Comparison of ENCODE assay signal across 3 cellular contexts in the genomic region with DNA sequence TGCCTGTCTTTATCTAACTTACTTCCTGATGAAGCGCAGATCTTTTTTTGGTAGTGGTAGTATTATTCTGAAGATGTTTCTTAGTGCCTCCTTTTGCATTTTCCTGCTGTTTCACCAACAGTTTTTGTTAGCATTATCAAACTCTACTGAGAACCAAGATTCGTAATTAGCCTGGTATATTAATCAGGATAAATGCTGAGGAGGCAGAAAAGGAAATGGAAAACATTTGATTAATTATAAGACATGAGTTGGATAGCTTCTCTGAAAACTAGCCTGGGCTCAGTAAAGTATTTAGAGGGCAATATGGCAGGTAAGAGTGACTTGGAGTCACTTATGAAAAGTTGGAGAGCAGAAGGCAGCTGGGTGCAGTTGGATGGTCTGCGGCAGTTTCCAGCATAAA.
A peak's percentile ranks its signal among the peaks of the same experiment; 100 is the strongest.
TF ChIP-seq lines count a peak whose summit lies in the region.

No MANE protein-coding gene starts in this region.

TF ChIP-seq in HepG2, 621 proteins besides CTCF, POLR2A, EP300 and RAD21:
- TF ChIP-seq MAFK (conservative IDR thresholded peaks at IDR 0.05 in 1 of 2, IDR thresholded peaks at IDR 0.05 in 1 of 2; ENCODE audit: low read length in 2 of 2) = peak; percentile 77 to 86
- TF ChIP-seq MAFF (IDR thresholded peaks at IDR 0.05; ENCODE audit: low read depth, low read length) = peak; percentile 80
- no peak for TF ChIP-seq ZNF530 (CRISPR knock-in tag; IDR thresholded peaks at IDR 0.05; ENCODE audit: low read depth)
- TF ChIP-seq, protein P1, sequence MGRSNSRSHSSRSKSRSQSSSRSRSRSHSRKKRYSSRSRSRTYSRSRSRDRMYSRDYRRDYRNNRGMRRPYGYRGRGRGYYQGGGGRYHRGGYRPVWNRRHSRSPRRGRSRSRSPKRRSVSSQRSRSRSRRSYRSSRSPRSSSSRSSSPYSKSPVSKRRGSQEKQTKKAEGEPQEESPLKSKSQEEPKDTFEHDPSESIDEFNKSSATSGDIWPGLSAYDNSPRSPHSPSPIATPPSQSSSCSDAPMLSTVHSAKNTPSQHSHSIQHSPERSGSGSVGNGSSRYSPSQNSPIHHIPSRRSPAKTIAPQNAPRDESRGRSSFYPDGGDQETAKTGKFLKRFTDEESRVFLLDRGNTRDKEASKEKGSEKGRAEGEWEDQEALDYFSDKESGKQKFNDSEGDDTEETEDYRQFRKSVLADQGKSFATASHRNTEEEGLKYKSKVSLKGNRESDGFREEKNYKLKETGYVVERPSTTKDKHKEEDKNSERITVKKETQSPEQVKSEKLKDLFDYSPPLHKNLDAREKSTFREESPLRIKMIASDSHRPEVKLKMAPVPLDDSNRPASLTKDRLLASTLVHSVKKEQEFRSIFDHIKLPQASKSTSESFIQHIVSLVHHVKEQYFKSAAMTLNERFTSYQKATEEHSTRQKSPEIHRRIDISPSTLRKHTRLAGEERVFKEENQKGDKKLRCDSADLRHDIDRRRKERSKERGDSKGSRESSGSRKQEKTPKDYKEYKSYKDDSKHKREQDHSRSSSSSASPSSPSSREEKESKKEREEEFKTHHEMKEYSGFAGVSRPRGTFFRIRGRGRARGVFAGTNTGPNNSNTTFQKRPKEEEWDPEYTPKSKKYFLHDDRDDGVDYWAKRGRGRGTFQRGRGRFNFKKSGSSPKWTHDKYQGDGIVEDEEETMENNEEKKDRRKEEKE (IDR thresholded peaks at IDR 0.05) = no peak

TF ChIP-seq in IMR-90, 13 proteins besides CTCF, POLR2A, EP300 and RAD21:
- TF ChIP-seq MAZ (IDR thresholded peaks at IDR 0.05; ENCODE audit: borderline replicate concordance, low read depth, low read length) = no peak
- TF ChIP-seq MAFK (IDR thresholded peaks at IDR 0.05; ENCODE audit: low read depth, low read length) = peak; percentile 86

TF ChIP-seq in K562, 482 proteins besides CTCF, POLR2A, EP300 and RAD21 (continues in another document):
- TF ChIP-seq MAFG (tag; conservative IDR thresholded peaks at IDR 0.05) = 0 out of 2 replicates have a peak, but pooled peaks have one; percentile 16
- TF ChIP-seq ZNF324 (CRISPR knock-in tag; IDR thresholded peaks at IDR 0.05) = no peak
- TF ChIP-seq, protein P2, sequence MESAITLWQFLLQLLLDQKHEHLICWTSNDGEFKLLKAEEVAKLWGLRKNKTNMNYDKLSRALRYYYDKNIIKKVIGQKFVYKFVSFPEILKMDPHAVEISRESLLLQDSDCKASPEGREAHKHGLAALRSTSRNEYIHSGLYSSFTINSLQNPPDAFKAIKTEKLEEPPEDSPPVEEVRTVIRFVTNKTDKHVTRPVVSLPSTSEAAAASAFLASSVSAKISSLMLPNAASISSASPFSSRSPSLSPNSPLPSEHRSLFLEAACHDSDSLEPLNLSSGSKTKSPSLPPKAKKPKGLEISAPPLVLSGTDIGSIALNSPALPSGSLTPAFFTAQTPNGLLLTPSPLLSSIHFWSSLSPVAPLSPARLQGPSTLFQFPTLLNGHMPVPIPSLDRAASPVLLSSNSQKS (CRISPR knock-in tag; IDR thresholded peaks at IDR 0.05) = no peak
- no peak for TF ChIP-seq NCOR1 (IDR thresholded peaks at IDR 0.05)
- TF ChIP-seq, protein P3, sequence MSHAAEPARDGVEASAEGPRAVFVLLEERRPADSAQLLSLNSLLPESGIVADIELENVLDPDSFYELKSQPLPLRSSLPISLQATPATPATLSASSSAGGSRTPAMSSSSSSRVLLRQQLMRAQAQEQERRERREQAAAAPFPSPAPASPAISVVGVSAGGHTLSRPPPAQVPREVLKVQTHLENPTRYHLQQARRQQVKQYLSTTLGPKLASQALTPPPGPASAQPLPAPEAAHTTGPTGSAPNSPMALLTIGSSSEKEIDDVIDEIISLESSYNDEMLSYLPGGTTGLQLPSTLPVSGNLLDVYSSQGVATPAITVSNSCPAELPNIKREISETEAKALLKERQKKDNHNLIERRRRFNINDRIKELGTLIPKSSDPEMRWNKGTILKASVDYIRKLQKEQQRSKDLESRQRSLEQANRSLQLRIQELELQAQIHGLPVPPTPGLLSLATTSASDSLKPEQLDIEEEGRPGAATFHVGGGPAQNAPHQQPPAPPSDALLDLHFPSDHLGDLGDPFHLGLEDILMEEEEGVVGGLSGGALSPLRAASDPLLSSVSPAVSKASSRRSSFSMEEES (CRISPR knock-in tag; IDR thresholded peaks at IDR 0.05) = no peak
- TF ChIP-seq KHSRP (IDR thresholded peaks at IDR 0.05) = no peak
- TF ChIP-seq ERF (CRISPR knock-in tag; IDR thresholded peaks at IDR 0.05) = no peak
- TF ChIP-seq FOXP1 (CRISPR knock-in tag; IDR thresholded peaks at IDR 0.05) = no peak
- TF ChIP-seq ILK (tag; IDR thresholded peaks at IDR 0.05; ENCODE audit: borderline replicate concordance, low read depth) = no peak
- no peak for TF ChIP-seq CBX3 (IDR thresholded peaks at IDR 0.05; ENCODE audit: borderline replicate concordance in 1 of 2, low read length in 2 of 2)
- TF ChIP-seq, protein P4, sequence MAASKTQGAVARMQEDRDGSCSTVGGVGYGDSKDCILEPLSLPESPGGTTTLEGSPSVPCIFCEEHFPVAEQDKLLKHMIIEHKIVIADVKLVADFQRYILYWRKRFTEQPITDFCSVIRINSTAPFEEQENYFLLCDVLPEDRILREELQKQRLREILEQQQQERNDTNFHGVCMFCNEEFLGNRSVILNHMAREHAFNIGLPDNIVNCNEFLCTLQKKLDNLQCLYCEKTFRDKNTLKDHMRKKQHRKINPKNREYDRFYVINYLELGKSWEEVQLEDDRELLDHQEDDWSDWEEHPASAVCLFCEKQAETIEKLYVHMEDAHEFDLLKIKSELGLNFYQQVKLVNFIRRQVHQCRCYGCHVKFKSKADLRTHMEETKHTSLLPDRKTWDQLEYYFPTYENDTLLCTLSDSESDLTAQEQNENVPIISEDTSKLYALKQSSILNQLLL (CRISPR knock-in tag; IDR thresholded peaks at IDR 0.05; ENCODE audit: borderline replicate concordance) = no peak
- TF ChIP-seq, protein P5, sequence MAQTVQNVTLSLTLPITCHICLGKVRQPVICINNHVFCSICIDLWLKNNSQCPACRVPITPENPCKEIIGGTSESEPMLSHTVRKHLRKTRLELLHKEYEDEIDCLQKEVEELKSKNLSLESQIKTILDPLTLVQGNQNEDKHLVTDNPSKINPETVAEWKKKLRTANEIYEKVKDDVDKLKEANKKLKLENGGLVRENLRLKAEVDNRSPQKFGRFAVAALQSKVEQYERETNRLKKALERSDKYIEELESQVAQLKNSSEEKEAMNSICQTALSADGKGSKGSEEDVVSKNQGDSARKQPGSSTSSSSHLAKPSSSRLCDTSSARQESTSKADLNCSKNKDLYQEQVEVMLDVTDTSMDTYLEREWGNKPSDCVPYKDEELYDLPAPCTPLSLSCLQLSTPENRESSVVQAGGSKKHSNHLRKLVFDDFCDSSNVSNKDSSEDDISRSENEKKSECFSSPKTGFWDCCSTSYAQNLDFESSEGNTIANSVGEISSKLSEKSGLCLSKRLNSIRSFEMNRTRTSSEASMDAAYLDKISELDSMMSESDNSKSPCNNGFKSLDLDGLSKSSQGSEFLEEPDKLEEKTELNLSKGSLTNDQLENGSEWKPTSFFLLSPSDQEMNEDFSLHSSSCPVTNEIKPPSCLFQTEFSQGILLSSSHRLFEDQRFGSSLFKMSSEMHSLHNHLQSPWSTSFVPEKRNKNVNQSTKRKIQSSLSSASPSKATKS (CRISPR knock-in tag; IDR thresholded peaks at IDR 0.05) = no peak
- TF ChIP-seq ETS2 (tag; IDR thresholded peaks at IDR 0.05; ENCODE audit: borderline replicate concordance, poor library complexity, severe bottlenecking) = no peak
- TF ChIP-seq, protein P6, sequence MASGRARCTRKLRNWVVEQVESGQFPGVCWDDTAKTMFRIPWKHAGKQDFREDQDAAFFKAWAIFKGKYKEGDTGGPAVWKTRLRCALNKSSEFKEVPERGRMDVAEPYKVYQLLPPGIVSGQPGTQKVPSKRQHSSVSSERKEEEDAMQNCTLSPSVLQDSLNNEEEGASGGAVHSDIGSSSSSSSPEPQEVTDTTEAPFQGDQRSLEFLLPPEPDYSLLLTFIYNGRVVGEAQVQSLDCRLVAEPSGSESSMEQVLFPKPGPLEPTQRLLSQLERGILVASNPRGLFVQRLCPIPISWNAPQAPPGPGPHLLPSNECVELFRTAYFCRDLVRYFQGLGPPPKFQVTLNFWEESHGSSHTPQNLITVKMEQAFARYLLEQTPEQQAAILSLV (tag; IDR thresholded peaks at IDR 0.05) = no peak
- TF ChIP-seq MAFK (IDR thresholded peaks at IDR 0.05; ENCODE audit: low read length) = 0 out of 2 replicates have a peak, but pooled peaks have one; percentile 26
- no peak for TF ChIP-seq ZBTB1 (CRISPR knock-in tag; IDR thresholded peaks at IDR 0.05; ENCODE audit: borderline replicate concordance, low read depth)
- no peak for TF ChIP-seq ZNF77 (CRISPR knock-in tag; IDR thresholded peaks at IDR 0.05)
- TF ChIP-seq, protein P7, sequence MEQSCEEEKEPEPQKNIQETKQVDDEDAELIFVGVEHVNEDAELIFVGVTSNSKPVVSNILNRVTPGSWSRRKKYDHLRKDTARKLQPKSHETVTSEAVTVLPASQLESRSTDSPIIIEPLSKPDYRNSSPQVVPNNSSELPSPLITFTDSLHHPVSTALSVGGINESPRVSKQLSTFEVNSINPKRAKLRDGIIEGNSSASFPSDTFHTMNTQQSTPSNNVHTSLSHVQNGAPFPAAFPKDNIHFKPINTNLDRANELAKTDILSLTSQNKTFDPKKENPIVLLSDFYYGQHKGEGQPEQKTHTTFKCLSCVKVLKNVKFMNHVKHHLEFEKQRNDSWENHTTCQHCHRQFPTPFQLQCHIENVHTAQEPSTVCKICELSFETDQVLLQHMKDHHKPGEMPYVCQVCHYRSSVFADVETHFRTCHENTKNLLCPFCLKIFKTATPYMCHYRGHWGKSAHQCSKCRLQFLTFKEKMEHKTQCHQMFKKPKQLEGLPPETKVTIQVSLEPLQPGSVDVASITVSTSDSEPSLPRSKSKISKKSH (CRISPR knock-in tag; IDR thresholded peaks at IDR 0.05) = no peak
- TF ChIP-seq ELF2 (CRISPR knock-in tag; IDR thresholded peaks at IDR 0.05) = no peak
- no peak for TF ChIP-seq RUNX1 (IDR thresholded peaks at IDR 0.05; ENCODE audit: low read depth)
- TF ChIP-seq LEF1 (IDR thresholded peaks at IDR 0.05) = no peak
- TF ChIP-seq, protein P8, sequence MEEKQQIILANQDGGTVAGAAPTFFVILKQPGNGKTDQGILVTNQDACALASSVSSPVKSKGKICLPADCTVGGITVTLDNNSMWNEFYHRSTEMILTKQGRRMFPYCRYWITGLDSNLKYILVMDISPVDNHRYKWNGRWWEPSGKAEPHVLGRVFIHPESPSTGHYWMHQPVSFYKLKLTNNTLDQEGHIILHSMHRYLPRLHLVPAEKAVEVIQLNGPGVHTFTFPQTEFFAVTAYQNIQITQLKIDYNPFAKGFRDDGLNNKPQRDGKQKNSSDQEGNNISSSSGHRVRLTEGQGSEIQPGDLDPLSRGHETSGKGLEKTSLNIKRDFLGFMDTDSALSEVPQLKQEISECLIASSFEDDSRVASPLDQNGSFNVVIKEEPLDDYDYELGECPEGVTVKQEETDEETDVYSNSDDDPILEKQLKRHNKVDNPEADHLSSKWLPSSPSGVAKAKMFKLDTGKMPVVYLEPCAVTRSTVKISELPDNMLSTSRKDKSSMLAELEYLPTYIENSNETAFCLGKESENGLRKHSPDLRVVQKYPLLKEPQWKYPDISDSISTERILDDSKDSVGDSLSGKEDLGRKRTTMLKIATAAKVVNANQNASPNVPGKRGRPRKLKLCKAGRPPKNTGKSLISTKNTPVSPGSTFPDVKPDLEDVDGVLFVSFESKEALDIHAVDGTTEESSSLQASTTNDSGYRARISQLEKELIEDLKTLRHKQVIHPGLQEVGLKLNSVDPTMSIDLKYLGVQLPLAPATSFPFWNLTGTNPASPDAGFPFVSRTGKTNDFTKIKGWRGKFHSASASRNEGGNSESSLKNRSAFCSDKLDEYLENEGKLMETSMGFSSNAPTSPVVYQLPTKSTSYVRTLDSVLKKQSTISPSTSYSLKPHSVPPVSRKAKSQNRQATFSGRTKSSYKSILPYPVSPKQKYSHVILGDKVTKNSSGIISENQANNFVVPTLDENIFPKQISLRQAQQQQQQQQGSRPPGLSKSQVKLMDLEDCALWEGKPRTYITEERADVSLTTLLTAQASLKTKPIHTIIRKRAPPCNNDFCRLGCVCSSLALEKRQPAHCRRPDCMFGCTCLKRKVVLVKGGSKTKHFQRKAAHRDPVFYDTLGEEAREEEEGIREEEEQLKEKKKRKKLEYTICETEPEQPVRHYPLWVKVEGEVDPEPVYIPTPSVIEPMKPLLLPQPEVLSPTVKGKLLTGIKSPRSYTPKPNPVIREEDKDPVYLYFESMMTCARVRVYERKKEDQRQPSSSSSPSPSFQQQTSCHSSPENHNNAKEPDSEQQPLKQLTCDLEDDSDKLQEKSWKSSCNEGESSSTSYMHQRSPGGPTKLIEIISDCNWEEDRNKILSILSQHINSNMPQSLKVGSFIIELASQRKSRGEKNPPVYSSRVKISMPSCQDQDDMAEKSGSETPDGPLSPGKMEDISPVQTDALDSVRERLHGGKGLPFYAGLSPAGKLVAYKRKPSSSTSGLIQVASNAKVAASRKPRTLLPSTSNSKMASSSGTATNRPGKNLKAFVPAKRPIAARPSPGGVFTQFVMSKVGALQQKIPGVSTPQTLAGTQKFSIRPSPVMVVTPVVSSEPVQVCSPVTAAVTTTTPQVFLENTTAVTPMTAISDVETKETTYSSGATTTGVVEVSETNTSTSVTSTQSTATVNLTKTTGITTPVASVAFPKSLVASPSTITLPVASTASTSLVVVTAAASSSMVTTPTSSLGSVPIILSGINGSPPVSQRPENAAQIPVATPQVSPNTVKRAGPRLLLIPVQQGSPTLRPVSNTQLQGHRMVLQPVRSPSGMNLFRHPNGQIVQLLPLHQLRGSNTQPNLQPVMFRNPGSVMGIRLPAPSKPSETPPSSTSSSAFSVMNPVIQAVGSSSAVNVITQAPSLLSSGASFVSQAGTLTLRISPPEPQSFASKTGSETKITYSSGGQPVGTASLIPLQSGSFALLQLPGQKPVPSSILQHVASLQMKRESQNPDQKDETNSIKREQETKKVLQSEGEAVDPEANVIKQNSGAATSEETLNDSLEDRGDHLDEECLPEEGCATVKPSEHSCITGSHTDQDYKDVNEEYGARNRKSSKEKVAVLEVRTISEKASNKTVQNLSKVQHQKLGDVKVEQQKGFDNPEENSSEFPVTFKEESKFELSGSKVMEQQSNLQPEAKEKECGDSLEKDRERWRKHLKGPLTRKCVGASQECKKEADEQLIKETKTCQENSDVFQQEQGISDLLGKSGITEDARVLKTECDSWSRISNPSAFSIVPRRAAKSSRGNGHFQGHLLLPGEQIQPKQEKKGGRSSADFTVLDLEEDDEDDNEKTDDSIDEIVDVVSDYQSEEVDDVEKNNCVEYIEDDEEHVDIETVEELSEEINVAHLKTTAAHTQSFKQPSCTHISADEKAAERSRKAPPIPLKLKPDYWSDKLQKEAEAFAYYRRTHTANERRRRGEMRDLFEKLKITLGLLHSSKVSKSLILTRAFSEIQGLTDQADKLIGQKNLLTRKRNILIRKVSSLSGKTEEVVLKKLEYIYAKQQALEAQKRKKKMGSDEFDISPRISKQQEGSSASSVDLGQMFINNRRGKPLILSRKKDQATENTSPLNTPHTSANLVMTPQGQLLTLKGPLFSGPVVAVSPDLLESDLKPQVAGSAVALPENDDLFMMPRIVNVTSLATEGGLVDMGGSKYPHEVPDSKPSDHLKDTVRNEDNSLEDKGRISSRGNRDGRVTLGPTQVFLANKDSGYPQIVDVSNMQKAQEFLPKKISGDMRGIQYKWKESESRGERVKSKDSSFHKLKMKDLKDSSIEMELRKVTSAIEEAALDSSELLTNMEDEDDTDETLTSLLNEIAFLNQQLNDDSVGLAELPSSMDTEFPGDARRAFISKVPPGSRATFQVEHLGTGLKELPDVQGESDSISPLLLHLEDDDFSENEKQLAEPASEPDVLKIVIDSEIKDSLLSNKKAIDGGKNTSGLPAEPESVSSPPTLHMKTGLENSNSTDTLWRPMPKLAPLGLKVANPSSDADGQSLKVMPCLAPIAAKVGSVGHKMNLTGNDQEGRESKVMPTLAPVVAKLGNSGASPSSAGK (IDR thresholded peaks at IDR 0.05) = no peak
- no peak for TF ChIP-seq KAT8 (IDR thresholded peaks at IDR 0.05; ENCODE audit: low read depth)
- no peak for TF ChIP-seq MCM7 (IDR thresholded peaks at IDR 0.05)
- TF ChIP-seq TOE1 (IDR thresholded peaks at IDR 0.05; ENCODE audit: borderline replicate concordance) = no peak
- TF ChIP-seq TOE1 (CRISPR knock-in tag; IDR thresholded peaks at IDR 0.05; ENCODE audit: borderline replicate concordance, low read depth) = no peak
- no peak for TF ChIP-seq EZH2 (IDR thresholded peaks at IDR 0.05; ENCODE audit: borderline replicate concordance, low read depth, low read length)
- TF ChIP-seq ZNF408 (CRISPR knock-in tag; IDR thresholded peaks at IDR 0.05; ENCODE audit: low read depth) = no peak
